12 cellular contexts compared by ENCODE assay signal in the genomic region with DNA sequence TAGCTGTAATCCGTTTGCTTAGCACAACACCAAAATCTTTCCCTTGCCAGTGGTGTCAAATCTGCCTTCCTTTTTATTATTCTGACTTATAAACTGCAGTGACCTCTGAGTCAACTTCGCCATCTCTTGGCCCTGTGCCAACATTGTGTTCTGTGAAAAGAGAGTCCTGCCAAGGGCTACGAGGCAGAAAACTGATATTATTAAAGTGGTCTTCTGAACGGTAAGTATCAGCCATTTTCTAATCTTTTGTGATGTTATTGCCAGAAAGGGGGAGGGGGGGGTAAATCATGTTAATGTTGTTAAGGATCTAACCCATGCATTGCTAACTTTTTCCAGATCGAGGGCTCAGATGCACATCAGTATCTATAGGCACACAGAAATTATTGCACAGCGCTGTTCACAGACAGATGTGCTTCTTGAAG.
A peak's percentile ranks its signal among the peaks of the same experiment; 100 is the strongest.
DNase-seq lines count a peak whose midpoint lies in the region; TF ChIP-seq lines count a peak whose summit lies in the region.
"Had no signal": no experiment of that assay in that cellular context is flagged by ENCODE, and none has a peak within 500 bp of the region (broad histone marks: within the 10 kb centered on the region; RNA-seq: fewer than 3 reads in every experiment).

No MANE protein-coding gene starts in this region.

- intact Hi-C loops in CD14-positive monocyte (cut with micrococcal nuclease), result no loop called here

- H3K4me1 Mint-ChIP-seq in CD14-positive monocyte, result peaks cover 4% of the 10 kb centered on the region

- peaks cover 0 to 5% (median 0%) of the 10 kb centered on the region in 3 donors for H3K27me3 Mint-ChIP-seq in CD14-positive monocyte (ENCODE audit: low read depth in 3 of 3)

- no peak overlapping the region for H3K4me3 ChIP-seq in fibroblast of villous mesenchyme (ENCODE audit: low read depth, low read length)
- H3K4me3 ChIP-seq: lung, transverse colon had no signal

- H3K27ac Mint-ChIP-seq in CD14-positive monocyte, result no peak overlapping the region

- in situ Hi-C loops in G401 (cut with HindIII; ENCODE audit: low sequenced_read_pairs), result no loop called here

- DNase-seq in G401 (ENCODE audit: low spot score) (peak; percentile 4), RPMI7951 (ENCODE audit: low read depth) (peak; percentile 50), fibroblast of villous mesenchyme (ENCODE audit: low read depth) (peak; percentile 42), nucleus accumbens (lab: John Stamatoyannopoulos, UW) (peak in 37 of 56 donors; percentile 0 to 73 (median 21)), NK-92 (lab: John Stamatoyannopoulos, UW; ENCODE audit: unreplicated experiment) (no peak), NCI-H226 (no peak), SW 1271 (lab: John Stamatoyannopoulos, UW) (no peak), CD14-positive monocyte (ENCODE audit: low spot score) (no peak)
- DNase-seq: DMS53, SHP77 treated with DMSO at 0.1 percent for 48 hours, transverse colon had no signal

- H3K9me3 Mint-ChIP-seq in CD14-positive monocyte, result peaks cover 2 to 14% (median 4%) of the 10 kb centered on the region in 7 donors

- H3K36me3 Mint-ChIP-seq in CD14-positive monocyte, result peaks cover 0 to 2% of the 10 kb centered on the region in 2 donors

- TF ChIP-seq CTCF in fibroblast of villous mesenchyme (IDR thresholded peaks at IDR 0.05; ENCODE audit: insufficient read depth, low read depth, low read length) (no peak), CD14-positive monocyte (IDR thresholded peaks at IDR 0.05) (no peak)

- H3K4me3 Mint-ChIP-seq in CD14-positive monocyte, result no peak overlapping the region

Comparison
In these comparisons a context has a peak if more than half of its experiments do, and no peak if none do; other contexts are left out.
1. DNase-seq: peak in G401 (single experiment), RPMI7951 (single experiment), fibroblast of villous mesenchyme (single experiment) and nucleus accumbens (37 of 56); none in NK-92 (single experiment), NCI-H226 (single experiment), SW 1271 (0 of 2) and CD14-positive monocyte (single experiment).